ENCODE assay signal across 8 cellular contexts in the genomic region with DNA sequence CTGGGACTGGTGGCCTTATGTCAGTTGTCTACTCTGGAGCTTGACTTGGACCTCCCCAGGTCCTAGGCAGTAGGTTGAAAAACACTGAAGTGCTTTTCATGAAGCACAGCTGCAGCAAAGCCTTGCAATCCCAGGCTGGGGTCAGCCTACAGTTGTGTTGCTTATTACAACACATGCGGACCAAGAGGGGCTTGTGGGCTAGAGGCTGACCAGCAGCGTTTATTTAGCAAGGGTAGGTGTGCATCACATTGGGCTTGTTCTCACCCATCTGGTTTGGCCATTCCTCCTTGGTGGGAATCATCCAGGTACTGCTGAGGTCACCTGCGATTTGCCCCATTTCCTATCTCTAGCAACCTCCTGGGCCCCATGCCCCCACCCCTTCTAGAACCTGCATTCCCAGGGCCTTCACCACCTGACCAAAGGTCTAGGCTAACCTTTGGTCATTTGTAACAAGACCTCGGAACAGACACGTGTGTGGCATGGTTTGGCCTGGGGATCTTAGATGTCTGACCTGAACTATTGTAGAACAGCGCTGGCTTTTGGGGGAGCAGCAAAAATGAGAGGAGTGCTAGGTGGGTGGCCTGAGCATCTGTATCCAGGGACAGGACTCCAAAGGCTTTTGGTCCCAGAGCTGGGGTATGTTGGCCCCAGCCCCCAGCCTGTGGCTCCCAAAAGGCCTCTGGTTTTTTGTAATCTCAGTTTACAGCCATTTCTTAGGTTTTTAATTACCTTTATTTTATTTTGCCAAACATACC. TPM values are rescaled to one million over a fixed set of nuclear protein-coding genes. Genes with fewer than 3 reads are reported as not detected.
A peak's percentile ranks its signal among the peaks of the same experiment; 100 is the strongest.
DNase-seq lines count a peak whose midpoint lies in the region; ATAC-seq and TF ChIP-seq lines count a peak whose summit lies in the region.

No MANE protein-coding gene starts in this region.

- H3K27ac Mint-ChIP-seq in GM23338 (peak overlapping the region; percentile 83), T-helper 17 cell (peak overlapping the region; percentile 100)

- peaks cover 21% of the 10 kb centered on the region for H3F3A ChIP-seq in GM23338 (replicated peaks; ENCODE audit: low read depth)

- peaks cover 13% of the 10 kb centered on the region; the same call in 2 of the 3 replicates for H3K4me1 Mint-ChIP-seq in GM23338
- peaks cover 17% of the 10 kb centered on the region for H3K4me1 Mint-ChIP-seq in T-helper 17 cell

- DNase-seq in GM23338 (ENCODE audit: low spot score) (peak; percentile 46), T-helper 17 cell (no peak), hepatocyte (ENCODE audit: low spot score) (peak; percentile 24), LoVo (ENCODE audit: low spot score) (no peak), T1000 (lab: John Stamatoyannopoulos, UW) (no peak), mucosa of descending colon (no peak)

- 60% methylated on average over 6 of the region's 6 CpGs for WGBS in hepatocyte (ENCODE audit: low lambda C conversion rate, missing lambda C conversion rate)

- peaks cover 9% of the 10 kb centered on the region; the same call in 1 of the 3 replicates for H3K9me3 Mint-ChIP-seq in GM23338

- H3K27me3 Mint-ChIP-seq in GM23338 (ENCODE audit: insufficient read depth, low read depth, poor library complexity) (peaks cover 42% of the 10 kb centered on the region), T-helper 17 cell (no peaks in the 10 kb centered on the region)

- H2AFZ ChIP-seq in GM23338 (no peak overlapping the region), hepatocyte (no peak overlapping the region)

- peaks cover 36% of the 10 kb centered on the region for H3K36me3 Mint-ChIP-seq in GM23338 (ENCODE audit: low read depth)
- H3K36me3 Mint-ChIP-seq in T-helper 17 cell (ENCODE audit: low read depth) = peaks cover 7% of the 10 kb centered on the region

- H3K4me3 ChIP-seq in GM23338 = no peak overlapping the region
- no peak overlapping the region for H3K4me3 ChIP-seq in hepatocyte
- H3K4me3 ChIP-seq in mucosa of descending colon = no peak overlapping the region

- peak overlapping the region; percentile 100 for H3K4me3 Mint-ChIP-seq in GM23338
- H3K4me3 Mint-ChIP-seq in T-helper 17 cell = no peak overlapping the region

- peaks cover 6% of the 10 kb centered on the region; the same call in 1 of the 2 replicates for H3K4me1 ChIP-seq in GM23338 (ENCODE audit: insufficient read depth)
- peaks cover 4% of the 10 kb centered on the region for H3K4me1 ChIP-seq in hepatocyte (ENCODE audit: insufficient read depth)
- H3K4me1 ChIP-seq in mucosa of descending colon (ENCODE audit: low read depth) = peaks cover 4% of the 10 kb centered on the region

- no peaks in the 10 kb centered on the region for H3K9me2 ChIP-seq in GM23338 (ENCODE audit: insufficient read depth)
- H3K9me2 ChIP-seq in hepatocyte (replicated peaks; ENCODE audit: insufficient read depth) = no peaks in the 10 kb centered on the region

- no peaks in the 10 kb centered on the region for H3K27me3 ChIP-seq in GM23338 (ENCODE audit: insufficient read depth)
- H3K27me3 ChIP-seq in hepatocyte = no peaks in the 10 kb centered on the region

- ATAC-seq in GM23338 (peak; percentile 14), T-helper 17 cell (no peak), GM21390 (IDR thresholded peaks at IDR 0.05; ENCODE audit: unreplicated experiment) (no peak), mucosa of descending colon (no peak)

- no peaks in the 10 kb centered on the region for H3K9me3 ChIP-seq in T-helper 17 cell (ENCODE audit: control insufficient read depth, low read length, poor library complexity, severe bottlenecking)
- no peaks in the 10 kb centered on the region for H3K9me3 ChIP-seq in hepatocyte (ENCODE audit: low read depth)
- no peaks in the 10 kb centered on the region for H3K9me3 ChIP-seq in mucosa of descending colon

- intact Hi-C loops in mucosa of descending colon (cut with DNase I, micrococcal nuclease) = no loop called here

- H4K20me1 ChIP-seq in GM23338 (replicated peaks; ENCODE audit: insufficient read depth) (no peaks in the 10 kb centered on the region), hepatocyte (ENCODE audit: insufficient read depth, poor library complexity, severe bottlenecking) (peaks cover 24% of the 10 kb centered on the region)

- H3K27ac ChIP-seq in C4-2B = peak overlapping the region; percentile 97
- peak overlapping the region; percentile 92 for H3K27ac ChIP-seq in GM23338 (ENCODE audit: low read depth)
- H3K27ac ChIP-seq in hepatocyte = peak overlapping the region; percentile 23

- H3K36me3 ChIP-seq in GM23338 (ENCODE audit: insufficient read depth) = peaks cover 4% of the 10 kb centered on the region; the same call in 1 of the 2 replicates
- peaks cover 3% of the 10 kb centered on the region for H3K36me3 ChIP-seq in hepatocyte (replicated peaks; ENCODE audit: insufficient read depth, low read depth)
- H3K36me3 ChIP-seq in mucosa of descending colon (ENCODE audit: low read depth) = no peaks in the 10 kb centered on the region

- peaks cover 17% of the 10 kb centered on the region for H3K79me2 ChIP-seq in GM23338 (replicated peaks; ENCODE audit: insufficient read depth)
- peaks cover 16% of the 10 kb centered on the region for H3K79me2 ChIP-seq in hepatocyte

- H3K4me2 ChIP-seq in GM23338 = no peak overlapping the region
- no peak overlapping the region for H3K4me2 ChIP-seq in hepatocyte

- TF ChIP-seq CTCF in C4-2B (conservative IDR thresholded peaks at IDR 0.05) (no peak), GM23338 (conservative IDR thresholded peaks at IDR 0.05; ENCODE audit: low read depth in 2 of 2) (no peak), hepatocyte (IDR thresholded peaks at IDR 0.05; ENCODE audit: poor library complexity) (no peak), mucosa of descending colon (IDR thresholded peaks at IDR 0.05) (no peak)

RNA-seq across cellular contexts. Expression of a gene that starts 3.0 kb away (rescaled TPM):
- 3,338 and 4,929 TPM in 2 replicates for total RNA-seq in GM23338 (2014; rRNA removed; shearing (Covaris generic))
- polyA plus RNA-seq in GM23338 (2016; fragmentation: Nextera tagmentation; extraction: Ambion mirVana) (1,696 and 1,721 TPM in 2 replicates), hepatocyte (1,206 and 1,210 TPM in 2 replicates)
- total RNA-seq in T-helper 17 cell (1,000 to 10,000 TPM; 4,596 to 4,820 TPM), hepatocyte (4,114 and 4,460 TPM in 2 replicates), mucosa of descending colon (1,000 to 10,000 TPM; 2,179 to 2,606 (median 2,424) TPM)

RNA-seq across cellular contexts. Expression of a gene that starts 7.8 kb away (rescaled TPM):
- total RNA-seq in GM23338 (2014; rRNA removed; shearing (Covaris generic)) = 16.0 and 16.1 TPM in 2 replicates
- 3.3 and 4.1 TPM in 2 replicates for polyA plus RNA-seq in GM23338 (2016; fragmentation: Nextera tagmentation; extraction: Ambion mirVana)
- 10 to 100 TPM; 20.5 to 22.6 TPM for total RNA-seq in T-helper 17 cell
- 36.1 and 39.7 TPM in 2 replicates for total RNA-seq in hepatocyte
- 22.3 and 22.6 TPM in 2 replicates for polyA plus RNA-seq in hepatocyte
- total RNA-seq in mucosa of descending colon = 10 to 100 TPM; 18.1 to 30.8 (median 25.6) TPM

RNA-seq across cellular contexts. Expression of a gene that starts 10.1 kb away (rescaled TPM):
- total RNA-seq in GM23338 (2014; rRNA removed; shearing (Covaris generic)) = 36.0 and 43.3 TPM in 2 replicates
- polyA plus RNA-seq in GM23338 (2016; fragmentation: Nextera tagmentation; extraction: Ambion mirVana) (24.1 and 26.1 TPM in 2 replicates), hepatocyte (41.3 and 69.6 TPM in 2 replicates)
- total RNA-seq in T-helper 17 cell (10 to 100 TPM; 84.1 to 95.7 TPM), hepatocyte (25.0 and 26.7 TPM in 2 replicates), mucosa of descending colon (10 to 100 TPM; 38.2 to 44.7 (median 43.2) TPM)

RNA-seq across cellular contexts. Expression of a gene that starts 22.1 kb away (rescaled TPM):
- 76.0 and 78.6 TPM in 2 replicates for total RNA-seq in GM23338 (2014; rRNA removed; shearing (Covaris generic))
- polyA plus RNA-seq in GM23338 (2016; fragmentation: Nextera tagmentation; extraction: Ambion mirVana) = 74.2 and 78.3 TPM in 2 replicates
- total RNA-seq in T-helper 17 cell = 100 to 1,000 TPM; 121 to 132 TPM
- total RNA-seq in hepatocyte = 34.2 and 39.4 TPM in 2 replicates
- 61.0 and 65.7 TPM in 2 replicates for polyA plus RNA-seq in hepatocyte
- 10 to 100 TPM; 32.3 to 73.0 (median 41.0) TPM for total RNA-seq in mucosa of descending colon

RNA-seq across cellular contexts. Expression of a gene that starts 26.8 kb away (rescaled TPM):
- total RNA-seq in GM23338 (2014; rRNA removed; shearing (Covaris generic)) = 1,228 and 1,445 TPM in 2 replicates
- polyA plus RNA-seq in GM23338 (2016; fragmentation: Nextera tagmentation; extraction: Ambion mirVana) (579 and 629 TPM in 2 replicates), hepatocyte (468 and 471 TPM in 2 replicates)
- total RNA-seq in T-helper 17 cell (1,000 to 10,000 TPM; 1,780 to 2,536 TPM), hepatocyte (220 and 396 TPM in 2 replicates), mucosa of descending colon (1,000 to 10,000 TPM in 1 of 3 donors, 100 to 1,000 TPM in 2; 164 to 4,590 (median 513) TPM)

Comparison
In these comparisons a context has a peak if more than half of its experiments do, and no peak if none do; other contexts are left out.
1. H3K27ac ChIP-seq: peak in every context shown above with its lines; median percentile 97 in C4-2B; 92 in GM23338; 23 in hepatocyte.
2. DNase-seq: peak in GM23338 (single experiment) and hepatocyte (single experiment); none in T-helper 17 cell (0 of 3), LoVo (single experiment), T1000 (single experiment) and mucosa of descending colon (0 of 3).